In genomic region chr9:23587903-23588302, GRCh38 we compare ENCODE assay signal across 18 cellular contexts.
DNase-seq lines count a peak whose midpoint lies in the region; ATAC-seq and TF ChIP-seq lines count a peak whose summit lies in the region.
"Had no signal": no experiment of that assay in that cellular context is flagged by ENCODE, and none has a peak within 500 bp of the region (broad histone marks: within the 10 kb centered on the region; RNA-seq: fewer than 3 reads in every experiment).

No MANE protein-coding gene starts in this region.

- CTCF ChIA-PET in OCI-LY7 (lab: Charles Lee; ENCODE audit: unreplicated experiment), result no interaction called here

- H3K27ac ChIP-seq in OCI-LY7 (ENCODE audit: low read depth, low read length, poor library complexity, severe bottlenecking) (no peak overlapping the region), left ventricle myocardium inferior (replicated peaks) (peak overlapping the region; percentile 70), gastrocnemius medialis (peak overlapping the region; percentile 14 to 64 (median 54))
- H3K27ac ChIP-seq: ascending aorta, gastroesophageal sphincter, uterus had no signal

- H2AFZ ChIP-seq in OCI-LY7 (ENCODE audit: low read length), result no peak overlapping the region

- H3K4me2 ChIP-seq in OCI-LY7 (ENCODE audit: low read length), result no peak overlapping the region

- POLR2A ChIA-PET in OCI-LY7 (lab: Charles Lee), result no interaction called here

- in situ Hi-C loops in gastrocnemius medialis (cut with MboI; ENCODE audit: low sequenced_read_pairs in 4 of 4), result no loop called here

- no peaks in the 10 kb centered on the region for H3K79me2 ChIP-seq in OCI-LY7 (ENCODE audit: insufficient read depth, low read depth, low read length)

- DNase-seq in Right ventricle myocardium superior (no peak), cardiac septum (ENCODE audit: low spot score) (no peak), OCI-LY7 (ENCODE audit: low spot score) (no peak), left ventricle myocardium inferior (no peak), gastrocnemius medialis (no peak), posterior vena cava (ENCODE audit: low spot score) (no peak), NOMO-1 treated with DMSO at 0.1 percent for 48 hours (lab: John Stamatoyannopoulos, UW; ENCODE audit: unreplicated experiment) (no peak)
- DNase-seq in activated CD8-positive, alpha-beta memory T cell treated with anti-CD3 and anti-CD28 coated beads for 24 hours, result no peak
- DNase-seq: activated CD4-positive, CD25-positive, alpha-beta regulatory T cell treated with anti-CD3 and anti-CD28 coated beads, Interleukin-2, amount 50 U/mL, for 72 hours; activated CD8-positive, alpha-beta memory T cell treated with anti-CD3 and anti-CD28 coated beads, Interleukin-2, amount 50 U/mL, for 4 hours; activated naive CD4-positive, alpha-beta T cell; GF-D8; NCI-H1436 treated with DMSO at 0.1 percent for 48 hours; NCI-H510A treated with DMSO at 0.1 percent for 48 hours had no signal

- no peaks in the 10 kb centered on the region for H3K9me2 ChIP-seq in OCI-LY7 (ENCODE audit: insufficient read depth, low read length)

- no peak for TF ChIP-seq POLR2A in gastrocnemius medialis (IDR thresholded peaks at IDR 0.05)

- no peaks in the 10 kb centered on the region for H3K4me1 ChIP-seq in OCI-LY7 (ENCODE audit: insufficient read depth, low read length, poor library complexity, severe bottlenecking)
- peaks cover 60% of the 10 kb centered on the region for H3K4me1 ChIP-seq in left ventricle myocardium inferior
- H3K4me1 ChIP-seq in gastrocnemius medialis, result peaks cover 33 to 37% of the 10 kb centered on the region in 2 donors
- H3K4me1 ChIP-seq: ascending aorta, Caco-2, uterus had no signal

- H3K9me3 ChIP-seq in OCI-LY7 (ENCODE audit: low read length) (no peaks in the 10 kb centered on the region), left ventricle myocardium inferior (replicated peaks) (peaks cover 4% of the 10 kb centered on the region), gastrocnemius medialis (no peaks in the 10 kb centered on the region)
- H3K9me3 ChIP-seq: ascending aorta, Caco-2, gastroesophageal sphincter, uterus had no signal

- H3K36me3 ChIP-seq in OCI-LY7 (ENCODE audit: insufficient read depth, low read length) (no peaks in the 10 kb centered on the region), left ventricle myocardium inferior (no peaks in the 10 kb centered on the region), gastrocnemius medialis (no peaks in the 10 kb centered on the region)
- H3K36me3 ChIP-seq: ascending aorta, gastroesophageal sphincter, uterus had no signal

- ATAC-seq in Right ventricle myocardium superior (ENCODE audit: poor library complexity), result peak; percentile 11
- no peak for ATAC-seq in gastrocnemius medialis

- H3K4me3 ChIP-seq in OCI-LY7 (ENCODE audit: low read depth, low read length, poor library complexity, severe bottlenecking) (no peak overlapping the region), left ventricle myocardium inferior (no peak overlapping the region), gastrocnemius medialis (peak overlapping the region in 1 of 4 donors; percentile 7)
- H3K4me3 ChIP-seq: ascending aorta, gastroesophageal sphincter, uterus had no signal

- no TSS peak for BruUV-seq in OCI-LY7 (replicated peaks; lab: Mats Ljungman, UMichigan)

- no peaks in the 10 kb centered on the region for H3K27me3 ChIP-seq in left ventricle myocardium inferior (ENCODE audit: low read depth)
- H3K27me3 ChIP-seq in gastrocnemius medialis, result no peaks in the 10 kb centered on the region
- H3K27me3 ChIP-seq: ascending aorta, gastroesophageal sphincter, uterus had no signal

- intact Hi-C loops in Right ventricle myocardium superior (cut with DNase I), result no loop called here
- intact Hi-C loops in cardiac septum (cut with DNase I), result no loop called here
- intact Hi-C loops in OCI-LY7 (cut with micrococcal nuclease; ENCODE audit: unreplicated experiment), result no loop called here
- intact Hi-C loops in left ventricle myocardium inferior (cut with micrococcal nuclease), result no loop called here
- intact Hi-C loops in gastrocnemius medialis (cut with DNase I; ENCODE audit: low total_unique reads), result no loop called here
- intact Hi-C loops in posterior vena cava (cut with DNase I), result no loop called here

- no peaks in the 10 kb centered on the region for H4K20me1 ChIP-seq in OCI-LY7 (ENCODE audit: insufficient read depth, low read length)

- TF ChIP-seq CTCF in OCI-LY7 (conservative IDR thresholded peaks at IDR 0.05; ENCODE audit: low read length) (peak; percentile 35; the same call in 1 of the 2 replicates), left ventricle myocardium inferior (IDR thresholded peaks at IDR 0.05; ENCODE audit: borderline replicate concordance) (no peak), gastrocnemius medialis (IDR thresholded peaks at IDR 0.05 in 4 of 5, conservative IDR thresholded peaks at IDR 0.05 in 1 of 5) (no peak)
